Comparison of ENCODE assay signal across 1 cellular context in genomic region chr1:24775348-24775747, GRCh38.
TF ChIP-seq lines count a peak whose summit lies in the region.

No MANE protein-coding gene starts in this region.

TF ChIP-seq in GM23338, 12 proteins besides CTCF, POLR2A, EP300 and RAD21:
- TF ChIP-seq ZNF462 (CRISPR knock-in tag; IDR thresholded peaks at IDR 0.05), result no peak
- TF ChIP-seq EZH2 (IDR thresholded peaks at IDR 0.05; ENCODE audit: low read depth, unreplicated experiment), result no peak
- TF ChIP-seq NANOG (IDR thresholded peaks at IDR 0.05; ENCODE audit: borderline replicate concordance), result no peak
- no peak for TF ChIP-seq POLR2AphosphoS5 (IDR thresholded peaks at IDR 0.05; ENCODE audit: low read depth)
- TF ChIP-seq, protein P1, sequence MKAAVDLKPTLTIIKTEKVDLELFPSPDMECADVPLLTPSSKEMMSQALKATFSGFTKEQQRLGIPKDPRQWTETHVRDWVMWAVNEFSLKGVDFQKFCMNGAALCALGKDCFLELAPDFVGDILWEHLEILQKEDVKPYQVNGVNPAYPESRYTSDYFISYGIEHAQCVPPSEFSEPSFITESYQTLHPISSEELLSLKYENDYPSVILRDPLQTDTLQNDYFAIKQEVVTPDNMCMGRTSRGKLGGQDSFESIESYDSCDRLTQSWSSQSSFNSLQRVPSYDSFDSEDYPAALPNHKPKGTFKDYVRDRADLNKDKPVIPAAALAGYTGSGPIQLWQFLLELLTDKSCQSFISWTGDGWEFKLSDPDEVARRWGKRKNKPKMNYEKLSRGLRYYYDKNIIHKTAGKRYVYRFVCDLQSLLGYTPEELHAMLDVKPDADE (IDR thresholded peaks at IDR 0.05), result no peak
- no peak for TF ChIP-seq ZNF331 (CRISPR knock-in tag; IDR thresholded peaks at IDR 0.05; ENCODE audit: low read depth)
- no peak for TF ChIP-seq ZNF114 (CRISPR knock-in tag; IDR thresholded peaks at IDR 0.05)
- no peak for TF ChIP-seq EZH2phosphoT487 (IDR thresholded peaks at IDR 0.05; ENCODE audit: unreplicated experiment)
- no peak for TF ChIP-seq CREB1 (CRISPR knock-in tag; IDR thresholded peaks at IDR 0.05; ENCODE audit: low read depth)
- TF ChIP-seq, protein P2, sequence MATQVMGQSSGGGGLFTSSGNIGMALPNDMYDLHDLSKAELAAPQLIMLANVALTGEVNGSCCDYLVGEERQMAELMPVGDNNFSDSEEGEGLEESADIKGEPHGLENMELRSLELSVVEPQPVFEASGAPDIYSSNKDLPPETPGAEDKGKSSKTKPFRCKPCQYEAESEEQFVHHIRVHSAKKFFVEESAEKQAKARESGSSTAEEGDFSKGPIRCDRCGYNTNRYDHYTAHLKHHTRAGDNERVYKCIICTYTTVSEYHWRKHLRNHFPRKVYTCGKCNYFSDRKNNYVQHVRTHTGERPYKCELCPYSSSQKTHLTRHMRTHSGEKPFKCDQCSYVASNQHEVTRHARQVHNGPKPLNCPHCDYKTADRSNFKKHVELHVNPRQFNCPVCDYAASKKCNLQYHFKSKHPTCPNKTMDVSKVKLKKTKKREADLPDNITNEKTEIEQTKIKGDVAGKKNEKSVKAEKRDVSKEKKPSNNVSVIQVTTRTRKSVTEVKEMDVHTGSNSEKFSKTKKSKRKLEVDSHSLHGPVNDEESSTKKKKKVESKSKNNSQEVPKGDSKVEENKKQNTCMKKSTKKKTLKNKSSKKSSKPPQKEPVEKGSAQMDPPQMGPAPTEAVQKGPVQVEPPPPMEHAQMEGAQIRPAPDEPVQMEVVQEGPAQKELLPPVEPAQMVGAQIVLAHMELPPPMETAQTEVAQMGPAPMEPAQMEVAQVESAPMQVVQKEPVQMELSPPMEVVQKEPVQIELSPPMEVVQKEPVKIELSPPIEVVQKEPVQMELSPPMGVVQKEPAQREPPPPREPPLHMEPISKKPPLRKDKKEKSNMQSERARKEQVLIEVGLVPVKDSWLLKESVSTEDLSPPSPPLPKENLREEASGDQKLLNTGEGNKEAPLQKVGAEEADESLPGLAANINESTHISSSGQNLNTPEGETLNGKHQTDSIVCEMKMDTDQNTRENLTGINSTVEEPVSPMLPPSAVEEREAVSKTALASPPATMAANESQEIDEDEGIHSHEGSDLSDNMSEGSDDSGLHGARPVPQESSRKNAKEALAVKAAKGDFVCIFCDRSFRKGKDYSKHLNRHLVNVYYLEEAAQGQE (IDR thresholded peaks at IDR 0.05; ENCODE audit: unreplicated experiment), result no peak
- TF ChIP-seq JUNB (IDR thresholded peaks at IDR 0.05; ENCODE audit: unreplicated experiment), result no peak
- TF ChIP-seq STAT1 (IDR thresholded peaks at IDR 0.05; ENCODE audit: unreplicated experiment), result no peak
TF ChIP-seq in GM23338: peak in this region for 0.
